In genomic region chr1:173222149-173223030, GRCh38 we compare ENCODE assay signal across 22 cellular contexts. TPM values are rescaled to one million over a fixed set of nuclear protein-coding genes. Genes with fewer than 3 reads are reported as not detected.
A peak's percentile ranks its signal among the peaks of the same experiment; 100 is the strongest.
DNase-seq lines count a peak whose midpoint lies in the region; ATAC-seq, FAIRE-seq and TF ChIP-seq lines count a peak whose summit lies in the region.
"Had no signal": no experiment of that assay in that cellular context is flagged by ENCODE, and none has a peak within 500 bp of the region (broad histone marks: within the 10 kb centered on the region; RNA-seq: fewer than 3 reads in every experiment).

No MANE protein-coding gene starts in this region.

- WGBS in right cardiac atrium = 56% methylated on average over 3 of the region's 3 CpGs

- no peak for TF ChIP-seq CTCF in foreskin keratinocyte (conservative IDR thresholded peaks at IDR 0.05)

- H3K4me1 ChIP-seq in foreskin keratinocyte (no peaks in the 10 kb centered on the region), right cardiac atrium (ENCODE audit: control insufficient read depth, insufficient read depth, low read length) (no peaks in the 10 kb centered on the region)
- H3K4me1 ChIP-seq: heart left ventricle, tibial nerve had no signal

- intact Hi-C loops in right cardiac atrium (cut with DNase I) = no loop called here

- ATAC-seq in activated CD4-positive, CD25-positive, alpha-beta regulatory T cell treated with anti-CD3 and anti-CD28 coated beads, Interleukin-2, amount 50 U/mL, for 24 hours = peak; percentile 43 to 48
- ATAC-seq in HG02840 (IDR thresholded peaks at IDR 0.05; ENCODE audit: low FRiP score, unreplicated experiment) (peak; percentile 56), foreskin keratinocyte (peak; percentile 44), right cardiac atrium (no peak)
- ATAC-seq: CD8-positive, alpha-beta T cell; heart left ventricle; left lobe of liver; SK-N-SH treated with all-trans-retinoic acid at 6 μM for 48 hours had no signal

- no peak for DNase-seq in activated CD4-positive, CD25-positive, alpha-beta regulatory T cell (lab: John Stamatoyannopoulos, UW)
- DNase-seq in GM18507 (ENCODE audit: extremely low spot score, insufficient read length, low read depth) (no peak), foreskin keratinocyte (peak in 1 of 2 donors; percentile 30), NCI-H2081 treated with DMSO at 0.1 percent for 48 hours (lab: John Stamatoyannopoulos, UW) (no peak), mucosa of gallbladder (ENCODE audit: low spot score) (no peak), right cardiac atrium (no peak)
- DNase-seq: activated gamma-delta T cell; amygdala; CD8-positive, alpha-beta T cell; dermis blood vessel endothelial cell; DMS79; GOT3; heart left ventricle; NCI-H1092 treated with DMSO at 0.1 percent for 48 hours; posterior cingulate gyrus had no signal

- H3K27ac ChIP-seq in foreskin keratinocyte (no peak overlapping the region), right cardiac atrium (ENCODE audit: low read length) (no peak overlapping the region)
- H3K27ac ChIP-seq: 22Rv1, heart left ventricle, tibial nerve had no signal

- no peak overlapping the region for H3K4me3 ChIP-seq in right cardiac atrium (ENCODE audit: low read length)
- H3K4me3 ChIP-seq: heart left ventricle, tibial nerve had no signal

- no peaks in the 10 kb centered on the region for H3K9me3 ChIP-seq in right cardiac atrium (ENCODE audit: control insufficient read depth, low read length)
- H3K9me3 ChIP-seq: heart left ventricle had no signal

- FAIRE-seq in GM18507 (lab: Jason Lieb, UNC) = peak; percentile 70
- FAIRE-seq: endothelial cell of umbilical vein had no signal

- H3K27me3 ChIP-seq in foreskin keratinocyte (no peaks in the 10 kb centered on the region), right cardiac atrium (ENCODE audit: control insufficient read depth, insufficient read depth) (no peaks in the 10 kb centered on the region)
- H3K27me3 ChIP-seq: heart left ventricle, tibial nerve had no signal

RNA-seq across cellular contexts. Expression of gene TNFSF4, which starts 15.3 kb away (rescaled TPM):
- 0.35 and 0.75 TPM in 2 replicates for total RNA-seq in foreskin keratinocyte
- 0.25 and 0.38 TPM in 2 replicates for polyA plus RNA-seq in foreskin keratinocyte
- 1.5 TPM for total RNA-seq in mucosa of gallbladder
- total RNA-seq in right cardiac atrium = 1 to 10 TPM in 3 of 4 donors, under 1 TPM in 1; 0.99 to 2.3 (median 1.7) TPM
- 1.3 TPM for polyA plus RNA-seq in right cardiac atrium

Comparison
In these comparisons a context has a peak if more than half of its experiments do, and no peak if none do; other contexts are left out.
1. ATAC-seq: peak in activated CD4-positive, CD25-positive, alpha-beta regulatory T cell treated with anti-CD3 and anti-CD28 coated beads, Interleukin-2, amount 50 U/mL, for 24 hours (2 of 2), HG02840 (single experiment) and foreskin keratinocyte (single experiment); none in right cardiac atrium (0 of 2).